8 cellular contexts compared by ENCODE assay signal in the genomic region with DNA sequence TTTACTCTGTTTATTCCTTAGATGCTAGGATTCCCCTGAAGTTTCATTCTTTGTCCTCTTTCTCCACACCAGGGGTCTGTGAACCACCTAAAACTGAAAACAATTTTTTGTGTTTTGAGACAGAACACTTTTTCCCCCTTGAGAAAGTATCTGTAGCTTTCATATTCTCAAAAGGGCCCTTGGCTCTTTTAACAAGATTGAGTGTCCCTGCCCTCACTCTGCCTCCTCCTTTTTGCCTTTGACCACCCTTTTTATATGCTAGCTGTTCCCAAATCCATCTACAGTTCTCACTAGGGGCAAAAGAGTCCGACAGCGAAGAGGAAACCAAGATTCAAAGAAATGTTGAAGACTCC. TPM values are rescaled to one million over a fixed set of nuclear protein-coding genes. Genes with fewer than 3 reads are reported as not detected.
A peak's percentile ranks its signal among the peaks of the same experiment; 100 is the strongest.
DNase-seq lines count a peak whose midpoint lies in the region; ATAC-seq, FAIRE-seq and TF ChIP-seq lines count a peak whose summit lies in the region.

No MANE protein-coding gene starts in this region.

- peaks cover 28% of the 10 kb centered on the region for H3K4me1 Mint-ChIP-seq in T-helper 2 cell treated with Interferon-gamma antibody and Interleukin-4, amounts not matched to agents 5 μg/mL and 100 μg/mL, for 36 hours (ENCODE audit: low read depth)
- peaks cover 32% of the 10 kb centered on the region for H3K4me1 Mint-ChIP-seq in activated naive CD8-positive, alpha-beta T cell treated with anti-CD3 and anti-CD28 coated beads, Interleukin-2, amount 50 U/mL, for 24 hours

- peaks cover 7 to 13% of the 10 kb centered on the region in 2 donors for H3K4me1 ChIP-seq in kidney (ENCODE audit: control insufficient read depth in 1 of 2, insufficient read depth in 1 of 2, low read depth in 1 of 2, low read length in 2 of 2)
- peaks cover 36% of the 10 kb centered on the region for H3K4me1 ChIP-seq in suprapubic skin

- WGBS in suprapubic skin, result 24% methylated on average over 2 of the region's 2 CpGs

- H3K36me3 ChIP-seq in kidney (ENCODE audit: control insufficient read depth in 1 of 2, insufficient read depth in 2 of 2, low read length in 2 of 2), result peaks cover 0 to 2% of the 10 kb centered on the region in 2 donors
- H3K36me3 ChIP-seq in suprapubic skin, result no peaks in the 10 kb centered on the region

- peak overlapping the region; percentile 85 for H3K27ac Mint-ChIP-seq in T-helper 2 cell treated with Interferon-gamma antibody and Interleukin-4, amounts not matched to agents 5 μg/mL and 100 μg/mL, for 36 hours
- peak overlapping the region; percentile 57 for H3K27ac Mint-ChIP-seq in activated naive CD8-positive, alpha-beta T cell treated with anti-CD3 and anti-CD28 coated beads, Interleukin-2, amount 50 U/mL, for 24 hours

- peaks cover 11% of the 10 kb centered on the region for H3K36me3 Mint-ChIP-seq in T-helper 2 cell treated with Interferon-gamma antibody and Interleukin-4, amounts not matched to agents 5 μg/mL and 100 μg/mL, for 36 hours (ENCODE audit: low read depth)
- H3K36me3 Mint-ChIP-seq in activated naive CD8-positive, alpha-beta T cell treated with anti-CD3 and anti-CD28 coated beads, Interleukin-2, amount 50 U/mL, for 24 hours (ENCODE audit: low read depth), result peaks cover 10% of the 10 kb centered on the region

- peak overlapping the region; percentile 87 for H3K4me3 Mint-ChIP-seq in T-helper 2 cell treated with Interferon-gamma antibody and Interleukin-4, amounts not matched to agents 5 μg/mL and 100 μg/mL, for 36 hours
- H3K4me3 Mint-ChIP-seq in activated naive CD8-positive, alpha-beta T cell treated with anti-CD3 and anti-CD28 coated beads, Interleukin-2, amount 50 U/mL, for 24 hours, result peak overlapping the region; percentile 85

- H3K9me3 ChIP-seq in kidney (ENCODE audit: control insufficient read depth in 1 of 2, low read length in 2 of 2), result no peaks in the 10 kb centered on the region
- H3K9me3 ChIP-seq in suprapubic skin, result no peaks in the 10 kb centered on the region

- peak overlapping the region; percentile 61 to 79 for H3K9ac ChIP-seq in kidney (ENCODE audit: low read length in 2 of 2)

- H3K4me3 ChIP-seq in kidney (ENCODE audit: low read length in 2 of 2) (peak overlapping the region; percentile 77 to 87), suprapubic skin (peak overlapping the region; percentile 89)

- intact Hi-C loops in kidney (cut with DNase I), result no loop called here
- intact Hi-C loops in posterior cingulate gyrus (cut with DNase I), result loop anchor here (5.0 kb wide), 1 partner anchor 242 kb away; no protein-coding TSS in a partner anchor

- TF ChIP-seq CTCF in kidney (IDR thresholded peaks at IDR 0.05; ENCODE audit: borderline replicate concordance, extremely low read depth, insufficient read depth) (no peak), suprapubic skin (IDR thresholded peaks at IDR 0.05) (no peak), omental fat pad (IDR thresholded peaks at IDR 0.05) (no peak)

- ATAC-seq in activated naive CD8-positive, alpha-beta T cell treated with anti-CD3 and anti-CD28 coated beads, Interleukin-2, amount 50 U/mL, for 24 hours, result no peak
- no peak for ATAC-seq in omental fat pad (ENCODE audit: low FRiP score)

- peaks cover 20% of the 10 kb centered on the region for H3K27me3 Mint-ChIP-seq in T-helper 2 cell treated with Interferon-gamma antibody and Interleukin-4, amounts not matched to agents 5 μg/mL and 100 μg/mL, for 36 hours (ENCODE audit: low read depth)
- no peaks in the 10 kb centered on the region for H3K27me3 Mint-ChIP-seq in activated naive CD8-positive, alpha-beta T cell treated with anti-CD3 and anti-CD28 coated beads, Interleukin-2, amount 50 U/mL, for 24 hours

- no peak for TF ChIP-seq EP300 in suprapubic skin (IDR thresholded peaks at IDR 0.05)

- no peak for TF ChIP-seq POLR2A in suprapubic skin (IDR thresholded peaks at IDR 0.05)

- H3K27me3 ChIP-seq in suprapubic skin, result no peaks in the 10 kb centered on the region

- no peak for FAIRE-seq in kidney (lab: Jason Lieb, UNC)

- H3K27ac ChIP-seq in kidney (ENCODE audit: low read depth in 2 of 2, low read length in 2 of 2) (peak overlapping the region; percentile 73 to 95), suprapubic skin (peak overlapping the region; percentile 87)

- no peaks in the 10 kb centered on the region for H3K9me3 Mint-ChIP-seq in T-helper 2 cell treated with Interferon-gamma antibody and Interleukin-4, amounts not matched to agents 5 μg/mL and 100 μg/mL, for 36 hours
- no peaks in the 10 kb centered on the region for H3K9me3 Mint-ChIP-seq in activated naive CD8-positive, alpha-beta T cell treated with anti-CD3 and anti-CD28 coated beads, Interleukin-2, amount 50 U/mL, for 24 hours

- no peak for DNase-seq in T-helper 2 cell treated with Interferon-gamma antibody and Interleukin-4, amounts not matched to agents 5 μg/mL and 100 μg/mL, for 36 hours (ENCODE audit: low spot score)
- DNase-seq in T-helper 2 cell (no peak), kidney (no peak), suprapubic skin (ENCODE audit: low spot score in 2 of 2) (no peak), posterior cingulate gyrus (no peak), omental fat pad (ENCODE audit: low spot score) (no peak), medulla oblongata (ENCODE audit: extremely low spot score) (no peak)
- no peak for DNase-seq in activated naive CD8-positive, alpha-beta T cell treated with anti-CD3 and anti-CD28 coated beads, Interleukin-2, amount 50 U/mL, for 24 hours

RNA-seq across cellular contexts. Expression of a gene that starts 0.9 kb away (rescaled TPM):
- total RNA-seq in kidney, result 42.7 TPM
- 12.5 TPM for polyA plus RNA-seq in kidney (ENCODE audit: insufficient read depth, low read depth, low replicate concordance)
- 100 to 1,000 TPM in 1 of 4 donors, 10 to 100 TPM in 3; 42.9 to 116 (median 58.3) TPM for total RNA-seq in suprapubic skin
- total RNA-seq in omental fat pad, result 10 to 100 TPM; 60.9 to 91.3 (median 78.6) TPM
